1 cellular context compared by ENCODE assay signal in genomic region chr19:10095948-10096614, GRCh38.
A peak's percentile ranks its signal among the peaks of the same experiment; 100 is the strongest.
TF ChIP-seq lines count a peak whose summit lies in the region.

No MANE protein-coding gene starts in this region.

TF ChIP-seq in K562, 482 proteins besides CTCF, POLR2A, EP300 and RAD21 (continued from another document and continues in another):
- TF ChIP-seq ARID4B (CRISPR knock-in tag; IDR thresholded peaks at IDR 0.05) (0 out of 2 replicates have a peak, but pooled peaks have one; percentile 7), SIN3B (IDR thresholded peaks at IDR 0.05; ENCODE audit: low read depth) (peak; percentile 63; the same call in 1 of the 2 replicates), KDM2B (CRISPR knock-in tag; IDR thresholded peaks at IDR 0.05) (peak; percentile 85; the same call in 1 of the 2 replicates), ZNF347 (CRISPR knock-in tag; IDR thresholded peaks at IDR 0.05; ENCODE audit: low read depth) (no peak), CREM (IDR thresholded peaks at IDR 0.05; ENCODE audit: low read depth) (peak; percentile 57), PTBP1 (IDR thresholded peaks at IDR 0.05; ENCODE audit: low read depth, low read length) (no peak), TEAD2 (tag; IDR thresholded peaks at IDR 0.05) (no peak), ZBTB5 (IDR thresholded peaks at IDR 0.05) (no peak), HDAC8 (tag; IDR thresholded peaks at IDR 0.05) (peak; percentile 66; the same call in 1 of the 2 replicates), GMEB1 (CRISPR knock-in tag; IDR thresholded peaks at IDR 0.05) (peak; percentile 84), ZNF133 (CRISPR knock-in tag; IDR thresholded peaks at IDR 0.05) (no peak), TEAD1 (CRISPR knock-in tag; IDR thresholded peaks at IDR 0.05) (0 out of 4 replicates have a peak, but pooled peaks of 1 of the 2 experiments have one; percentile 20), TCF3 (CRISPR knock-in tag; IDR thresholded peaks at IDR 0.05) (0 out of 2 replicates have a peak, but pooled peaks have one; percentile 18), STAT6 (CRISPR knock-in tag; IDR thresholded peaks at IDR 0.05) (peak; percentile 21; the same call in 1 of the 2 replicates), ZNF274 (IDR thresholded peaks at IDR 0.05; ENCODE audit: borderline replicate concordance, low read depth, low read length) (no peak), E2F1 (CRISPR knock-in tag; IDR thresholded peaks at IDR 0.05) (0 out of 2 replicates have a peak, but pooled peaks have one; percentile 35), RNF2 (IDR thresholded peaks at IDR 0.05) (peak; percentile 46), HDAC1 (IDR thresholded peaks at IDR 0.05) (0 out of 4 replicates have a peak, but pooled peaks of 1 of the 2 experiments have one; percentile 16), ZNF280A (IDR thresholded peaks at IDR 0.05; ENCODE audit: low read depth, partially characterized antibody) (no peak), MED1 (CRISPR knock-in tag; IDR thresholded peaks at IDR 0.05; ENCODE audit: borderline replicate concordance) (0 out of 2 replicates have a peak, but pooled peaks have one; percentile 77), ETV1 (tag; conservative IDR thresholded peaks at IDR 0.05; ENCODE audit: low read depth) (no peak), POLR2G (IDR thresholded peaks at IDR 0.05; ENCODE audit: low read depth, low read length) (peak; percentile 90), ZNF253 (CRISPR knock-in tag; conservative IDR thresholded peaks at IDR 0.05) (no peak), TFAP4 (CRISPR knock-in tag; IDR thresholded peaks at IDR 0.05; ENCODE audit: borderline replicate concordance) (peak; percentile 95), MYC (IDR thresholded peaks at IDR 0.05; ENCODE audit: low read depth, low read length) (peak; percentile 94), MYC (CRISPR knock-in tag; IDR thresholded peaks at IDR 0.05; ENCODE audit: borderline replicate concordance, low read depth) (no peak), PRMT5 (CRISPR knock-in tag; IDR thresholded peaks at IDR 0.05) (no peak), ZNF583 (CRISPR knock-in tag; IDR thresholded peaks at IDR 0.05) (peak; percentile 58; the same call in 1 of the 2 replicates), GTF2E2 (tag; IDR thresholded peaks at IDR 0.05) (no peak), NR0B1 (IDR thresholded peaks at IDR 0.05; ENCODE audit: partially characterized antibody) (no peak), NONO (IDR thresholded peaks at IDR 0.05; ENCODE audit: low read depth in 2 of 2, low read length in 1 of 2) (peak in 1 of 2 experiments; percentile 91; a peak in 2 of 4 replicates), SUPT5H (IDR thresholded peaks at IDR 0.05) (peak; percentile 58), MIER1 (IDR thresholded peaks at IDR 0.05; ENCODE audit: low read depth) (no peak), ZNF589 (CRISPR knock-in tag; IDR thresholded peaks at IDR 0.05; ENCODE audit: low read depth) (peak; percentile 20; the same call in 1 of the 2 replicates), PCBP2 (IDR thresholded peaks at IDR 0.05; ENCODE audit: low read depth, low read length, poor library complexity, severe bottlenecking) (no peak), SIN3A (IDR thresholded peaks at IDR 0.05; ENCODE audit: borderline replicate concordance in 2 of 2, control insufficient read depth in 1 of 2, low read depth in 2 of 2, low read length in 2 of 2) (peak; percentile 48 to 61; a peak in 2 of 4 replicates), COPS2 (conservative IDR thresholded peaks at IDR 0.05) (no peak), CLOCK (CRISPR knock-in tag; IDR thresholded peaks at IDR 0.05; ENCODE audit: borderline replicate concordance) (no peak), CREB3L1 (IDR thresholded peaks at IDR 0.05; ENCODE audit: borderline replicate concordance, low read depth) (peak; percentile 78), ZNF785 (CRISPR knock-in tag; IDR thresholded peaks at IDR 0.05) (no peak), ZNF12 (CRISPR knock-in tag; IDR thresholded peaks at IDR 0.05) (0 out of 2 replicates have a peak, but pooled peaks have one; percentile 28)
